In the genomic region with DNA sequence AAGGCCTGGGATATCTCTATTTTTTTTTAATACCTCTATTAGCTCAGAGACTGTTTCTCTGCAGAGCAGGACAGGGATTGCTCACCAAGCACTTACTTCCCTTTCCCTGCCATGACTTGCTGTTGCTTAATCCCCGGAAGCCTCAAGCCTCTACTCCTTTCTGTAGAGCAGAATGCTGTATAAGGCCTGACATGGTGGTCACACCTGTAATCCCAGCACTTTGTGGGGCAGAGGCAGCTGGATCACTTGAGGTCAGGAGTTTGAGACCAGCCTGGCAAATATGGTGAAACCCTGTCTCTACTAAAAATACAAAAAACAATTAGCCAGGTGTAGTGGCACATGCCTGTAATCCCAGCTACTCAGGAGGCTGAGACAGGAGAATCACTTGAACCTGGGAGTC, we compare ENCODE assay signal across 8 cellular contexts. TPM values are rescaled to one million over a fixed set of nuclear protein-coding genes. Genes with fewer than 3 reads are reported as not detected.
DNase-seq lines count a peak whose midpoint lies in the region; ATAC-seq and TF ChIP-seq lines count a peak whose summit lies in the region.
"Not testable (repeated sequence)": the region's sequence is repeated elsewhere in the genome, so short reads cannot be mapped to it uniquely, and the experiment has no call there.

No MANE protein-coding gene starts in this region.

- peak overlapping the region; percentile 98 for H3K4me2 ChIP-seq in SU-DHL-6 (ENCODE audit: low read depth, low read length, poor library complexity, severe bottlenecking)

- H3K9me2 ChIP-seq in SU-DHL-6 (replicated peaks; ENCODE audit: insufficient read depth, low read length) = not testable (repeated sequence)

- intact Hi-C loops in right lobe of liver (cut with DNase I) = not testable (repeated sequence)
- intact Hi-C loops in aorta (cut with DNase I) = loop anchor here (5.0 to 10.0 kb wide), 2 partner anchors 55 to 178 kb away; partner anchors contain the start of gene IFNAR1 (in 1 of the 2)

- not testable (repeated sequence) for TF ChIP-seq CTCF in NB4 (IDR thresholded peaks at IDR 0.05; ENCODE audit: low read depth, low read length); SU-DHL-6 (IDR thresholded peaks at IDR 0.05; ENCODE audit: insufficient read depth, low read length, poor library complexity, severe bottlenecking); right lobe of liver (IDR thresholded peaks at IDR 0.05)

- DNase-seq in EL (peak; percentile 76), NB4 (ENCODE audit: low read depth) (peak; percentile 92), renal cortical epithelial cell (ENCODE audit: low read depth) (peak; percentile 77)
- DNase-seq in activated naive CD8-positive, alpha-beta T cell treated with anti-CD3 and anti-CD28 coated beads, Interleukin-2, amount 10 ng/mL, durations not matched to agents 7 days and 5 days; right lobe of liver; aorta: not testable (repeated sequence)

- H3K4me1 Mint-ChIP-seq in activated naive CD8-positive, alpha-beta T cell treated with anti-CD3 and anti-CD28 coated beads, Interleukin-2, amount 10 ng/mL, durations not matched to agents 7 days and 5 days = peaks cover 55% of the 10 kb centered on the region

- POLR2A ChIA-PET in activated naive CD8-positive, alpha-beta T cell treated with anti-CD3 and anti-CD28 coated beads, Interleukin-2, amount 10 ng/mL, durations not matched to agents 7 days and 5 days (lab: Charles Lee) = interaction anchor here (1.2 to 3.9 kb wide), 2 partner anchors 18 to 55 kb away, joined by 3 to 20 read pairs; no protein-coding TSS in a partner anchor

- not testable (repeated sequence) for H3K79me2 ChIP-seq in SU-DHL-6 (ENCODE audit: insufficient read depth, low read length)

- H3K9me3 Mint-ChIP-seq in activated naive CD8-positive, alpha-beta T cell treated with anti-CD3 and anti-CD28 coated beads, Interleukin-2, amount 10 ng/mL, durations not matched to agents 7 days and 5 days = not testable (repeated sequence)

- 40% methylated on average over 1 of the region's 1 CpG for WGBS in right lobe of liver (ENCODE audit: insufficient coverage, low coverage, low lambda C conversion rate, missing lambda C conversion rate)
- WGBS in aorta, 2 donors = 25 to 27% methylated on average over 1 of the region's 1 CpG

- peak overlapping the region; percentile 82 for H3K27ac Mint-ChIP-seq in activated naive CD8-positive, alpha-beta T cell treated with anti-CD3 and anti-CD28 coated beads, Interleukin-2, amount 10 ng/mL, durations not matched to agents 7 days and 5 days

- H4K20me1 ChIP-seq in SU-DHL-6 (ENCODE audit: low read depth, low read length) = not testable (repeated sequence)

- TF ChIP-seq POLR2A in NB4 (IDR thresholded peaks at IDR 0.05; ENCODE audit: extremely low read depth, insufficient read length) = peak; percentile 2
- TF ChIP-seq POLR2A in right lobe of liver (IDR thresholded peaks at IDR 0.05) = not testable (repeated sequence)

- H3K9me3 ChIP-seq in SU-DHL-6 (ENCODE audit: insufficient read depth, low read length); right lobe of liver; aorta (ENCODE audit: control insufficient read depth, low read length): not testable (repeated sequence)

- peak overlapping the region; percentile 69 for H3K9ac ChIP-seq in SU-DHL-6 (ENCODE audit: low read length)

- H3F3A ChIP-seq in SU-DHL-6 (ENCODE audit: insufficient read depth) = peaks cover 75% of the 10 kb centered on the region

- peaks cover 13% of the 10 kb centered on the region for H3K27me3 Mint-ChIP-seq in activated naive CD8-positive, alpha-beta T cell treated with anti-CD3 and anti-CD28 coated beads, Interleukin-2, amount 10 ng/mL, durations not matched to agents 7 days and 5 days

- not testable (repeated sequence) for H3K36me3 ChIP-seq in SU-DHL-6 (ENCODE audit: low read length); right lobe of liver; aorta (ENCODE audit: control insufficient read depth in 1 of 2, insufficient read depth in 2 of 2, low read length in 1 of 2)

- not testable (repeated sequence) for ATAC-seq in activated naive CD8-positive, alpha-beta T cell treated with anti-CD3 and anti-CD28 coated beads, Interleukin-2, amount 10 ng/mL, durations not matched to agents 7 days and 5 days (ENCODE audit: low read depth)
- ATAC-seq in esophagus mucosa (peak; percentile 79), right lobe of liver (peak; percentile 43 to 71 (median 56)), aorta (ENCODE audit: low FRiP score) (peak; percentile 48)

- H3K27ac ChIP-seq in SU-DHL-6 (ENCODE audit: low read depth, low read length) (peak overlapping the region; percentile 98), right lobe of liver (peak overlapping the region in 2 of 3 donors; percentile 19 to 75), aorta (ENCODE audit: low read depth in 1 of 2, low read length in 2 of 2) (peak overlapping the region; percentile 47 to 85)

- H3K4me3 ChIP-seq in NB4 (ENCODE audit: low read depth, low read length) = peak overlapping the region; percentile 3
- H3K4me3 ChIP-seq in SU-DHL-6 (ENCODE audit: insufficient read depth, low read length, poor library complexity, severe bottlenecking); right lobe of liver; aorta (ENCODE audit: low read length in 2 of 2): not testable (repeated sequence)

- H3K4me1 ChIP-seq in right lobe of liver; aorta (ENCODE audit: control insufficient read depth in 1 of 2, insufficient read depth in 2 of 2, low read length in 2 of 2): not testable (repeated sequence)

- peak overlapping the region; percentile 57 for H3K4me3 Mint-ChIP-seq in activated naive CD8-positive, alpha-beta T cell treated with anti-CD3 and anti-CD28 coated beads, Interleukin-2, amount 10 ng/mL, durations not matched to agents 7 days and 5 days

- not testable (repeated sequence) for H3K36me3 Mint-ChIP-seq in activated naive CD8-positive, alpha-beta T cell treated with anti-CD3 and anti-CD28 coated beads, Interleukin-2, amount 10 ng/mL, durations not matched to agents 7 days and 5 days

- not testable (repeated sequence) for H3K27me3 ChIP-seq in SU-DHL-6 (ENCODE audit: low read length); right lobe of liver; aorta (ENCODE audit: control insufficient read depth in 1 of 2, insufficient read depth in 2 of 2, low read length in 1 of 2)

- not testable (repeated sequence) for H2AFZ ChIP-seq in SU-DHL-6 (ENCODE audit: low read depth, low read length, severe bottlenecking)

RNA-seq across cellular contexts. Expression of gene IFNGR2, which starts 23.3 kb away (rescaled TPM):
- total RNA-seq in activated naive CD8-positive, alpha-beta T cell treated with anti-CD3 and anti-CD28 coated beads, Interleukin-2, amount 10 ng/mL, durations not matched to agents 7 days and 5 days = 10 to 100 TPM; 17.8 to 18.8 TPM
- total RNA-seq in esophagus mucosa = 86.8 TPM
- 10 to 100 TPM; 16.0 to 39.1 (median 27.8) TPM for total RNA-seq in right lobe of liver
- 57.3 and 105 TPM in 2 replicates for total RNA-seq in renal cortical epithelial cell
- 10 to 100 TPM; 56.2 to 81.1 TPM for total RNA-seq in aorta
- 10 to 100 TPM; 54.1 to 69.1 TPM for polyA plus RNA-seq in aorta

RNA-seq across cellular contexts. Expression of gene IFNAR1, which starts 55.2 kb away (rescaled TPM):
- 10 to 100 TPM; 35.7 to 36.3 TPM for total RNA-seq in activated naive CD8-positive, alpha-beta T cell treated with anti-CD3 and anti-CD28 coated beads, Interleukin-2, amount 10 ng/mL, durations not matched to agents 7 days and 5 days
- total RNA-seq in esophagus mucosa = 15.5 TPM
- 10 to 100 TPM; 31.6 to 68.2 (median 48.6) TPM for total RNA-seq in right lobe of liver
- total RNA-seq in renal cortical epithelial cell = 19.6 and 58.3 TPM in 2 replicates
- 10 to 100 TPM; 45.6 to 59.3 TPM for total RNA-seq in aorta
- polyA plus RNA-seq in aorta = 10 to 100 TPM; 13.9 to 21.2 TPM

Comparison
In these comparisons a context has a peak if more than half of its experiments do, and no peak if none do; other contexts are left out.
1. H3K27ac ChIP-seq: peak in every context shown above with its lines; median percentile 98 in SU-DHL-6; 66 in aorta; 47 in right lobe of liver.